ENCODE assay signal across 9 cellular contexts in the genomic region with DNA sequence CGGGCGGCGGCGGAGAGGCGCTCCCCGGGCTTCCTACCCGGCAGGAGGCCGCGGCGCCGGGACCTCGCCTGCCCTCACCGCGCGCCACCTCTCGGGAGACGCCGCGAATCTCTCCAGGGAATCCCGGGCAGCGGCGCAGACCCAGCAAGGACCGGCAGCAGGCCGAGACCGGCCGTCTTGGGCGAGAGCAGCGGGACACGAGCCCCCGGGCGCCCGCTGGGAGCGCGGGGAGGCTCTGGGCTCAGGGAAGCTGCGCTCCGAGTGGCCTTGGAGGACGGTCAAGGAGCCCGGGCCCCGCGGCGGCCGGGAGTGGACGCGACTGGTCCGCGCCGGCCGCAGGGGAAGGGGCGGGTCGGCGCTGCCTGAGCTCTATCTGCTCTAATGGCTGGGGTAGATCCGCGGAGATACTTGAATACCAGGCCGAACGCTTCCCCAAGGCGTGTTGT. TPM values are rescaled to one million over a fixed set of nuclear protein-coding genes. Genes with fewer than 3 reads are reported as not detected.
DNase-seq lines count a peak whose midpoint lies in the region; ATAC-seq, FAIRE-seq and TF ChIP-seq lines count a peak whose summit lies in the region.
"Had no signal": no experiment of that assay in that cellular context is flagged by ENCODE, and none has a peak within 500 bp of the region (broad histone marks: within the 10 kb centered on the region; RNA-seq: fewer than 3 reads in every experiment).

No MANE protein-coding gene starts in this region.

- H3K27me3 ChIP-seq in HCT116 (ENCODE audit: insufficient read depth, low read length) (no peaks in the 10 kb centered on the region), left ventricle myocardium inferior (ENCODE audit: low read depth) (peaks cover 99% of the 10 kb centered on the region), gastrocnemius medialis (peaks cover 68 to 81% (median 74%) of the 10 kb centered on the region in 3 donors)

- H3K27ac Mint-ChIP-seq in T-helper 17 cell: no peak overlapping the region

- intact Hi-C loops in HCT116 (cut with micrococcal nuclease): no loop called here
- intact Hi-C loops in left ventricle myocardium inferior (cut with micrococcal nuclease): no loop called here
- intact Hi-C loops in gastrocnemius medialis (cut with DNase I; ENCODE audit: low total_unique reads): loop anchor here (2.0 kb wide), 1 partner anchor 122 kb away; no protein-coding TSS in a partner anchor

- H3K27ac ChIP-seq in HCT116 (ENCODE audit: low read depth, low read length) (peak overlapping the region; percentile 56), left ventricle myocardium inferior (replicated peaks) (no peak overlapping the region), gastrocnemius medialis (no peak overlapping the region)

- no TSS peak for BruUV-seq in HCT116 (replicated peaks; lab: Mats Ljungman, UMichigan)

- ATAC-seq in HCT116 (peak; percentile 52), T-helper 17 cell (peak; percentile 42), gastrocnemius medialis (peak in 1 of 2 donors; percentile 33), GM21423 (IDR thresholded peaks at IDR 0.05; ENCODE audit: unreplicated experiment) (no peak)

- CTCF ChIA-PET in HCT116 (lab: Charles Lee): interaction anchor here (1.0 to 7.8 kb wide), 23 partner anchors 8 to 1007 kb away, joined by 3 to 307 read pairs (median 6); partner anchors contain the start of genes CDX2 and MTIF3

- RAD21 ChIA-PET in HCT116 (lab: Charles Lee; ENCODE audit: low non-redundant PET in 1 of 2, low total read pairs in 2 of 2, uncharacterized antibody in 2 of 2, unreplicated experiment in 2 of 2): interaction anchor here (0.7 to 2.8 kb wide), 9 partner anchors 85 to 592 kb away, joined by 3 to 31 read pairs (median 6); no protein-coding TSS in a partner anchor

- in situ Hi-C loops in gastrocnemius medialis (cut with MboI; ENCODE audit: low sequenced_read_pairs in 4 of 4): loop anchor here in 1 of 4 donors (10.0 kb wide), 1 partner anchor 590 kb away; no protein-coding TSS in a partner anchor

- TF ChIP-seq RAD21 in HCT116 (IDR thresholded peaks at IDR 0.05; ENCODE audit: low read depth): no peak

- H3K4me1 ChIP-seq in HCT116 (ENCODE audit: control insufficient read depth in 1 of 2, insufficient read depth in 2 of 2, low read length in 2 of 2) (peaks cover 9 to 15% of the 10 kb centered on the region in 2 experiments; a peak in 3 of 4 replicates), left ventricle myocardium inferior (peaks cover 17% of the 10 kb centered on the region), gastrocnemius medialis (peaks cover 2 to 12% of the 10 kb centered on the region in 2 donors)

- H3K27me3 Mint-ChIP-seq in T-helper 17 cell: peaks cover 60% of the 10 kb centered on the region

- no peaks in the 10 kb centered on the region for H3K9me2 ChIP-seq in HCT116 (ENCODE audit: insufficient read depth)

- TF ChIP-seq POLR2A in HCT116 (IDR thresholded peaks at IDR 0.05; ENCODE audit: borderline replicate concordance, extremely low read depth, insufficient read depth, insufficient read length) (no peak), gastrocnemius medialis (IDR thresholded peaks at IDR 0.05) (no peak)

- H3K9me3 ChIP-seq in HCT116 (ENCODE audit: control insufficient read depth in 1 of 2, insufficient read depth in 1 of 2, low read depth in 1 of 2, low read length in 2 of 2) (no peaks in the 10 kb centered on the region), T-helper 17 cell (ENCODE audit: control insufficient read depth, low read length, poor library complexity, severe bottlenecking) (no peaks in the 10 kb centered on the region), left ventricle myocardium inferior (replicated peaks) (peaks cover 9% of the 10 kb centered on the region), gastrocnemius medialis (no peaks in the 10 kb centered on the region)

- DNase-seq in GM12864 (ENCODE audit: low read depth): no peak
- DNase-seq in HCT116 (ENCODE audit: low read depth, low spot score): no peak
- no peak for DNase-seq in T-helper 17 cell
- no peak for DNase-seq in left ventricle myocardium inferior
- no peak for DNase-seq in gastrocnemius medialis
- no peak for DNase-seq in stimulated activated CD4-positive, alpha-beta T cell treated with anti-CD3 and anti-CD28 coated beads, Interleukin-4, amount 100 ng/mL, for 24 hours
- no peak for DNase-seq in HTR-8/SVneo (ENCODE audit: insufficient read length, low spot score)

- POLR2A ChIA-PET in HCT116 (lab: Charles Lee): interaction anchor here (0.5 to 1.7 kb wide), 5 partner anchors 8 to 421 kb away, joined by 3 to 15 read pairs (median 3); no protein-coding TSS in a partner anchor

- FAIRE-seq in HTR-8/SVneo (lab: Jason Lieb, UNC): no peak

- H3K4me1 Mint-ChIP-seq in T-helper 17 cell: peaks cover 10% of the 10 kb centered on the region

- H2AFZ ChIP-seq in HCT116 (ENCODE audit: low read depth, low read length, poor library complexity, severe bottlenecking): peak overlapping the region; percentile 71

- H3K4me3 ChIP-seq in GM12864 (ENCODE audit: low read depth, low read length) (peak overlapping the region; percentile 51), HCT116 (replicated peaks in 1 of 2; ENCODE audit: low read depth in 1 of 2, low read length in 2 of 2) (peak overlapping the region; percentile 35 to 58), left ventricle myocardium inferior (peak overlapping the region; percentile 62), gastrocnemius medialis (peak overlapping the region; percentile 40 to 67 (median 45))

- H3K36me3 ChIP-seq in HCT116 (ENCODE audit: control insufficient read depth in 1 of 2, insufficient read depth in 2 of 2, low read length in 2 of 2): no peaks in the 10 kb centered on the region
- no peaks in the 10 kb centered on the region for H3K36me3 ChIP-seq in left ventricle myocardium inferior
- H3K36me3 ChIP-seq in gastrocnemius medialis: no peaks in the 10 kb centered on the region

- H3K9ac ChIP-seq in HCT116 (ENCODE audit: low read length): peak overlapping the region; percentile 60

- H3K4me3 Mint-ChIP-seq in T-helper 17 cell: peak overlapping the region; percentile 84

- no peaks in the 10 kb centered on the region for H3K79me2 ChIP-seq in HCT116 (ENCODE audit: insufficient read depth, low read length)

- H3K4me2 ChIP-seq in HCT116 (ENCODE audit: low read length): peak overlapping the region; percentile 88

- peaks cover 3% of the 10 kb centered on the region for H3K36me3 Mint-ChIP-seq in T-helper 17 cell (ENCODE audit: low read depth)

- no peaks in the 10 kb centered on the region for H4K20me1 ChIP-seq in HCT116 (ENCODE audit: insufficient read depth)

- no peak for TF ChIP-seq CTCF in GM12864 (IDR thresholded peaks at IDR 0.05; ENCODE audit: low read depth, low read length, missing control alignments)
- no peak for TF ChIP-seq CTCF in HCT116 (IDR thresholded peaks at IDR 0.05 in 2 of 3, conservative IDR thresholded peaks at IDR 0.05 in 1 of 3; ENCODE audit: borderline replicate concordance in 1 of 3, insufficient read depth in 1 of 3, low read depth in 2 of 3, low read length in 2 of 3)
- no peak for TF ChIP-seq CTCF in left ventricle myocardium inferior (IDR thresholded peaks at IDR 0.05; ENCODE audit: borderline replicate concordance)
- TF ChIP-seq CTCF in gastrocnemius medialis (IDR thresholded peaks at IDR 0.05 in 4 of 5, conservative IDR thresholded peaks at IDR 0.05 in 1 of 5): no peak

TF ChIP-seq in HCT116, 20 proteins besides CTCF, POLR2A, EP300 and RAD21 (continues in another document):
- TF ChIP-seq FOSL1 (IDR thresholded peaks at IDR 0.05; ENCODE audit: low read depth): no peak
- TF ChIP-seq EZH2 (IDR thresholded peaks at IDR 0.05): no peak
- TF ChIP-seq EGR1 (IDR thresholded peaks at IDR 0.05; ENCODE audit: low read depth): no peak
- no peak for TF ChIP-seq CEBPB (IDR thresholded peaks at IDR 0.05; ENCODE audit: low read depth)
- no peak for TF ChIP-seq ZNF274 (IDR thresholded peaks at IDR 0.05; ENCODE audit: low read depth, low read length)
- no peak for TF ChIP-seq SP1 (IDR thresholded peaks at IDR 0.05; ENCODE audit: low read depth)
- TF ChIP-seq ZFX (IDR thresholded peaks at IDR 0.05): no peak; the same call in 1 of the 2 replicates
- TF ChIP-seq MAX (IDR thresholded peaks at IDR 0.05): no peak
- TF ChIP-seq CBX3 (IDR thresholded peaks at IDR 0.05; ENCODE audit: low read depth): no peak
- TF ChIP-seq, protein P1, sequence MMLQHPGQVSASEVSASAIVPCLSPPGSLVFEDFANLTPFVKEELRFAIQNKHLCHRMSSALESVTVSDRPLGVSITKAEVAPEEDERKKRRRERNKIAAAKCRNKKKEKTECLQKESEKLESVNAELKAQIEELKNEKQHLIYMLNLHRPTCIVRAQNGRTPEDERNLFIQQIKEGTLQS (IDR thresholded peaks at IDR 0.05): no peak
- TF ChIP-seq POLR2AphosphoS5 (IDR thresholded peaks at IDR 0.05; ENCODE audit: low read depth, low read length): no peak
- TF ChIP-seq JUND (IDR thresholded peaks at IDR 0.05): no peak
- TF ChIP-seq ZBTB33 (IDR thresholded peaks at IDR 0.05; ENCODE audit: extremely low read depth, insufficient replicate concordance, low read length): no peak
- no peak for TF ChIP-seq SIN3A (IDR thresholded peaks at IDR 0.05; ENCODE audit: low read depth)

RNA-seq across cellular contexts. Expression of gene CDX2, which starts 14.7 kb away (rescaled TPM):
- total RNA-seq in HCT116 (2021; ENCODE audit: unreplicated experiment): 12.5 TPM
- polyA plus RNA-seq in HCT116 (2012): 10.4 and 11.8 TPM in 2 replicates
- not detected for total RNA-seq in T-helper 17 cell
- total RNA-seq in left ventricle myocardium inferior: not detected
- under 1 TPM in 1 of 4 donors, not detected in 3; 0.56 TPM for total RNA-seq in gastrocnemius medialis

RNA-seq across cellular contexts. Expression of gene URAD, which starts 34.1 kb away (rescaled TPM):
- total RNA-seq in HCT116 (2021; ENCODE audit: unreplicated experiment) (not detected), T-helper 17 cell (not detected), left ventricle myocardium inferior (not detected), gastrocnemius medialis (not detected)
- not detected in 2 replicates for polyA plus RNA-seq in HCT116 (2012)
- total RNA-seq: SK-MEL-5 had no signal

RNA-seq across cellular contexts. Expression of gene PDX1, which starts 34.6 kb away (rescaled TPM):
- total RNA-seq in HCT116 (2021; ENCODE audit: unreplicated experiment) (1.7 TPM), T-helper 17 cell (not detected), left ventricle myocardium inferior (not detected), gastrocnemius medialis (not detected)
- 0.31 and 0.82 TPM in 2 replicates for polyA plus RNA-seq in HCT116 (2012)
- total RNA-seq: SK-MEL-5 had no signal
